ENCODE assay signal across 8 cellular contexts in the genomic region with DNA sequence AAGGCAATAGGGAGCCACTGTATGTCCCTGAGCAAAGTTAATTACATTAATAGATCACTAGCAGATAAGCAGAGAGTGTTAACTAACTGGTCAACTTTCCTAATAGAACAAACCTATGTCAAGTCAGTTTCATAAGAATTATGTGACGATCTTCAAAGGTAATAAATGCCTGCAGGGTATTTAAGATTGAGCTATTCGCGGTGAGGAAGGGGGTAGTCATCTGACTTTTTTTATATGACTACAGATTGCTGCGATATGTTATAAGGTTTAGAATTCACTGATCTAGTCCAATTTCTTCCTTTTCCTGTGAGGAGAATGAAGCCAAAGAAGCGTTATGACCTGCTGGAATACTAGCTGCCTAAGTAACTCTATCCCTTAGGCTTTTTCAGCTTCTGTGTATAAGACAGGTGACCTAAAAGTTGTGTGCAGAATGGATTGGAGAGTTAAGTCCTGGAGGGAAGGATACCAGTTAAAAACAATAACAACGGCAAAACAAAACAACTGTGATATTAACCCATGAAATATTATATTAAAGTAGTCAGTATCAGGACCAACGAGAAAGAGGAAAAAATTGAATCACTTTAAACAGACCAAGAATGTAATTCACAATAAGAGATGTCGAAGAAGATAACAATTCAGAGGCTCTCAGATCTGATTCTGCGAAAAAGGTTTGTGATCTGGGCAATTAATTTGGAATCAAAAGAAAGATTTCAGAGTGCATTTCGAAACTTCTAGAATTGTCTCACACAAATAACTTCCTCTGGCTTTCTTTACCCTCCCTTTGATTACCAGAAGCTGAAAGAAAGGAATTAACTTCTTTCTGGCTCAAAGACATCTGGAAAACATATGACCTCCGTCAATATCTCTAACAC. TPM values are rescaled to one million over a fixed set of nuclear protein-coding genes. Genes with fewer than 3 reads are reported as not detected.
DNase-seq lines count a peak whose midpoint lies in the region; ATAC-seq and TF ChIP-seq lines count a peak whose summit lies in the region.

No MANE protein-coding gene starts in this region.

- H3K27ac ChIP-seq in coronary artery: peak overlapping the region; percentile 77 to 87

- peak overlapping the region; percentile 71 for H3K4me3 ChIP-seq in coronary artery

- H3K36me3 Mint-ChIP-seq in CD14-positive monocyte: peaks cover 23 to 28% of the 10 kb centered on the region in 2 donors
- peaks cover 16 to 37% (median 27%) of the 10 kb centered on the region in 3 donors for H3K36me3 Mint-ChIP-seq in naive thymus-derived CD8-positive, alpha-beta T cell

- TF ChIP-seq CTCF in CD14-positive monocyte (IDR thresholded peaks at IDR 0.05): no peak
- no peak for TF ChIP-seq CTCF in coronary artery (IDR thresholded peaks at IDR 0.05)

- POLR2A ChIA-PET in naive thymus-derived CD8-positive, alpha-beta T cell (lab: Charles Lee): no interaction called here

- ATAC-seq in GM19452 (IDR thresholded peaks at IDR 0.05; ENCODE audit: unreplicated experiment) (peak; percentile 16), HG03442 (IDR thresholded peaks at IDR 0.05; ENCODE audit: unreplicated experiment) (no peak), HG03097 (IDR thresholded peaks at IDR 0.05; ENCODE audit: low FRiP score, unreplicated experiment) (no peak)
- peak; percentile 33 to 48 for ATAC-seq in naive thymus-derived CD8-positive, alpha-beta T cell

- no peaks in the 10 kb centered on the region for H3K27me3 Mint-ChIP-seq in CD14-positive monocyte (ENCODE audit: low read depth in 3 of 3)
- no peaks in the 10 kb centered on the region for H3K27me3 Mint-ChIP-seq in naive thymus-derived CD8-positive, alpha-beta T cell

- DNase-seq in CD14-positive monocyte (ENCODE audit: low spot score): no peak
- peak; percentile 40 for DNase-seq in LoVo (ENCODE audit: low spot score)
- DNase-seq in coronary artery (ENCODE audit: low spot score): no peak
- DNase-seq in naive thymus-derived CD8-positive, alpha-beta T cell: peak in 2 of 10 donors; percentile 17 to 20
- no peak for DNase-seq in nucleus accumbens (lab: John Stamatoyannopoulos, UW)

- H3K9me3 Mint-ChIP-seq in CD14-positive monocyte: peaks cover 1 to 10% (median 3%) of the 10 kb centered on the region in 7 donors
- peaks cover 0 to 17% (median 3%) of the 10 kb centered on the region in 9 donors for H3K9me3 Mint-ChIP-seq in naive thymus-derived CD8-positive, alpha-beta T cell

- peak overlapping the region; percentile 84 to 89 for H3K4me3 Mint-ChIP-seq in CD14-positive monocyte
- H3K4me3 Mint-ChIP-seq in naive thymus-derived CD8-positive, alpha-beta T cell: peak overlapping the region; percentile 91 to 100 (median 96)

- intact Hi-C loops in CD14-positive monocyte (cut with micrococcal nuclease): loop anchor here in 1 of 2 donors (5.0 kb wide), 1 partner anchor 70 kb away; a partner anchor contains a TSS

- peak overlapping the region; percentile 95 to 99 (median 97) for H3K27ac Mint-ChIP-seq in CD14-positive monocyte
- peak overlapping the region; percentile 95 to 99 (median 98) for H3K27ac Mint-ChIP-seq in naive thymus-derived CD8-positive, alpha-beta T cell

- peaks cover 43% of the 10 kb centered on the region for H3K4me1 Mint-ChIP-seq in CD14-positive monocyte
- H3K4me1 Mint-ChIP-seq in naive thymus-derived CD8-positive, alpha-beta T cell: peaks cover 26 to 52% (median 47%) of the 10 kb centered on the region in 4 donors

RNA-seq across cellular contexts. Expression of a gene that starts 0.6 kb away (rescaled TPM):
- 100 to 1,000 TPM; 148 to 163 TPM for polyA plus RNA-seq in CD14-positive monocyte
- 10 to 100 TPM; 77.2 to 81.9 TPM for total RNA-seq in naive thymus-derived CD8-positive, alpha-beta T cell
- polyA plus RNA-seq in naive thymus-derived CD8-positive, alpha-beta T cell: 10 to 100 TPM; 71.9 to 84.0 (median 76.5) TPM

RNA-seq across cellular contexts. Expression of a gene that starts 55.2 kb away (rescaled TPM):
- 1 to 10 TPM; 2.3 to 6.4 TPM for polyA plus RNA-seq in CD14-positive monocyte
- total RNA-seq in naive thymus-derived CD8-positive, alpha-beta T cell: not detected
- not detected for polyA plus RNA-seq in naive thymus-derived CD8-positive, alpha-beta T cell

Comparison
In these comparisons a context has a peak if more than half of its experiments do, and no peak if none do; other contexts are left out.
1. ATAC-seq: peak in GM19452 (single experiment) and naive thymus-derived CD8-positive, alpha-beta T cell (2 of 2); none in HG03442 (single experiment) and HG03097 (single experiment).